Comparison of ENCODE assay signal across 9 cellular contexts in the genomic region with DNA sequence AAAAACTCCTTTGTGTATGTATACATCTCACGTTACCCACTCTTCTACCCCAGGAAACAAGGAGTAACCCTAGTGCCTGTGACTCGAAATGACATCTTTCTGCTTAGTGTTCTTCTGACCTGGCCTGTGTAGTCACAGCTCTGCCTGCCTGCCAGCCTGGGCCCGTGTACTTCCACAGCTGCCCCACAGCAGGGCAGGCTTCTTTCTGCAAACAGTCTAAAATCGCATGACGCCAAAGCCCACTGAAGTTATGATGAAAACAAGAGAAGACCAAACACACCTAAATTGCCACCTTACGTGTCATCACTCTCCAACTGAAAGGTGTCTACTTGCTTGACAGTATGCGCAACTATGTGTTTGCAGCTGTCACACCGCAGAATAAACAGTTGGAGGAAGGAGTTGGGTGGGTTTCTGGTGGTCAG. TPM values are rescaled to one million over a fixed set of nuclear protein-coding genes. Genes with fewer than 3 reads are reported as not detected.
A peak's percentile ranks its signal among the peaks of the same experiment; 100 is the strongest.
DNase-seq lines count a peak whose midpoint lies in the region; ATAC-seq and TF ChIP-seq lines count a peak whose summit lies in the region.
"Had no signal": no experiment of that assay in that cellular context is flagged by ENCODE, and none has a peak within 500 bp of the region (broad histone marks: within the 10 kb centered on the region; RNA-seq: fewer than 3 reads in every experiment).

No MANE protein-coding gene starts in this region.

- 16 to 28% (median 19%) methylated on average over 8 of the region's 8 CpGs for WGBS in ovary, 3 donors

- H3K36me3 ChIP-seq in ovary: no peaks in the 10 kb centered on the region

- DNase-seq in G401 (ENCODE audit: low spot score): peak; percentile 64
- peak; percentile 28 for DNase-seq in NCI-H1105 (lab: John Stamatoyannopoulos, UW)
- DNase-seq in activated naive CD8-positive, alpha-beta T cell treated with anti-CD3 and anti-CD28 coated beads, Interleukin-2, amount 50 U/mL, for 24 hours: peak; percentile 1
- DNase-seq in left cardiac atrium: peak; percentile 25
- peak; percentile 15 to 46 (median 24) for DNase-seq in ovary
- DNase-seq in ACHN: no peak

- peaks cover 5% of the 10 kb centered on the region for H3K4me1 ChIP-seq in ovary (ENCODE audit: insufficient read depth)

- ATAC-seq in activated naive CD8-positive, alpha-beta T cell treated with anti-CD3 and anti-CD28 coated beads, Interleukin-2, amount 50 U/mL, for 24 hours: no peak
- ATAC-seq in left cardiac atrium: peak; percentile 28
- no peak for ATAC-seq in GM18502 (IDR thresholded peaks at IDR 0.05; ENCODE audit: poor library complexity, unreplicated experiment)
- no peak for ATAC-seq in HG02970 (IDR thresholded peaks at IDR 0.05; ENCODE audit: low FRiP score, unreplicated experiment)

- peaks cover 66% of the 10 kb centered on the region for H3K27me3 Mint-ChIP-seq in activated naive CD8-positive, alpha-beta T cell treated with anti-CD3 and anti-CD28 coated beads, Interleukin-2, amount 50 U/mL, for 24 hours

- no peak for TF ChIP-seq POLR2A in ovary (IDR thresholded peaks at IDR 0.05)

- peak in 1 of 3 donors; percentile 8 for TF ChIP-seq CTCF in ovary (IDR thresholded peaks at IDR 0.05)

- H3K4me3 Mint-ChIP-seq in activated naive CD8-positive, alpha-beta T cell treated with anti-CD3 and anti-CD28 coated beads, Interleukin-2, amount 50 U/mL, for 24 hours: peak overlapping the region; percentile 65

- H3K9me3 ChIP-seq in ovary: no peaks in the 10 kb centered on the region

- peak overlapping the region in 1 of 2 donors; percentile 39 for H3K27ac ChIP-seq in ovary

- peaks cover 3% of the 10 kb centered on the region for H3K36me3 Mint-ChIP-seq in activated naive CD8-positive, alpha-beta T cell treated with anti-CD3 and anti-CD28 coated beads, Interleukin-2, amount 50 U/mL, for 24 hours (ENCODE audit: low read depth)

- intact Hi-C loops in left cardiac atrium (cut with DNase I) (loop anchor here in 1 of 2 donors (10.0 kb wide), 1 partner anchor 84 kb away; no protein-coding TSS in a partner anchor), ovary (cut with DNase I) (loop anchor here in 1 of 4 donors (10.0 kb wide), 2 partner anchors 144 to 184 kb away; no protein-coding TSS in a partner anchor)

- peak overlapping the region; percentile 91 for H3K4me3 ChIP-seq in ovary

- H3K4me1 Mint-ChIP-seq in activated naive CD8-positive, alpha-beta T cell treated with anti-CD3 and anti-CD28 coated beads, Interleukin-2, amount 50 U/mL, for 24 hours: peaks cover 23% of the 10 kb centered on the region

- no peak overlapping the region for H3K27ac Mint-ChIP-seq in activated naive CD8-positive, alpha-beta T cell treated with anti-CD3 and anti-CD28 coated beads, Interleukin-2, amount 50 U/mL, for 24 hours

- TF ChIP-seq EP300 in ovary (IDR thresholded peaks at IDR 0.05): no peak

- in situ Hi-C loops in G401 (cut with HindIII; ENCODE audit: low sequenced_read_pairs): no loop called here
- in situ Hi-C loops in ACHN (cut with HindIII; ENCODE audit: low pct_ligation_motif_present, low pct_unique_long_range_greater_than_20kb, low sequenced_read_pairs): no loop called here

- no peaks in the 10 kb centered on the region for H3K27me3 ChIP-seq in ovary

- no peaks in the 10 kb centered on the region for H3K9me3 Mint-ChIP-seq in activated naive CD8-positive, alpha-beta T cell treated with anti-CD3 and anti-CD28 coated beads, Interleukin-2, amount 50 U/mL, for 24 hours

RNA-seq across cellular contexts. Expression of gene GAREM1, which starts 1.5 kb away (rescaled TPM):
- not detected in 2 replicates for total RNA-seq in G401 (2014; rRNA removed; shearing (Covaris generic))
- total RNA-seq in left cardiac atrium (10 to 100 TPM; 12.7 to 19.0 TPM), ovary (10 to 100 TPM in 1 of 7 donors, 1 to 10 TPM in 6; 3.7 to 15.2 (median 7.1) TPM)
- 10 to 100 TPM in 1 of 2 donors, 1 to 10 TPM in 1; 2.7 to 10.3 TPM for polyA plus RNA-seq in ovary
- total RNA-seq: T-helper 2 cell treated with Interferon-gamma antibody and Interleukin-4, amounts not matched to agents 100 ng/mL and 5 ng/mL, for 36 hours had no signal

Comparison
In these comparisons a context has a peak if more than half of its experiments do, and no peak if none do; other contexts are left out.
1. ATAC-seq: peak in left cardiac atrium (2 of 2); none in activated naive CD8-positive, alpha-beta T cell treated with anti-CD3 and anti-CD28 coated beads, Interleukin-2, amount 50 U/mL, for 24 hours (single experiment), GM18502 (single experiment) and HG02970 (single experiment).